Comparison of ENCODE assay signal across 17 cellular contexts in the genomic region with DNA sequence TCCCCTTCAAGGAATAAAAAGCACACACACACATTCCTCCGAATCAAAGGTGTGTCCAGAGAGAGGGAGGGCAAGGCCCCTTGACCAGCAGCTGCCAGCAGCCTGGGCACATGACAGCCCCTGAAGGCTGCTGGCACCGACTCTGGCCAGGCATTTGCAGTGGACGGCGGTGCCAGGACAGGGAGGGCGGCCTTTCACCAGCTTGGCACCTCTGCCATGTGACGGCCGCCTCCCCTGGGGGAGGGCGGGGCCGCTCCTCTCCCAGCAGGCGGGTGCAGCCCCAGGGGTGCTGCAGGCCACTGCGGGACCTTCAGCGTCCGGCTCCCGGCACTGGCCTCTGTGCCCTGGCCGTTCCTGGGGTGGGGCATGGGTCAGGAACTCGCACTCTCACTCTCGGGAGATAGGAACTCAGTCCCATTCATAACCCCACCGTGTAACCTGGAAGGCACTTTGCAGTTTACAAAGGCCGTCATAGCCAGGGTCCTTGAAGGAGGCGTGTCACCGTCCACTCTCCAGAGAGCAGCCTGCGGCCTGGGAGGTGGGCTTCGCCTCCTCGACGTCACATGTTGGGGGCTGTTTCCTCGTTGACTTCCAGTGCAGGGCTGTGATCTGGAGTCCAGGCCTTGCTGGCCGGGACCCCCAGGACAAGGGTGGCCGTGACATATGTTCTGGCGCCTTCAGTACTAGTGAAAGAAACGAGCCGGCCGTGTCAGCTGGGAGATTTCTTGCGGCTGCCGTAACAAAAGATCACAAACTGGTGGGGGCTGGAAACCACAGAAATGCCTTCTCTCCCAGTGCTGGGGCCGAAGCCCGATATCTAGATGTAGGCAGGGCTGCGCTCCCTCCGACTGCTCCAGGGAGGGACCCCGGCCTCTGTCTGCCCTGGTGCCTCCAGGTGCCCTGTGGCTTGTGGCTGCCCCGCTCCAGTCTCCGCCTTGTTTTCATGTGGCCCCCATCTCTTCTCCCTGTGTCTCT. TPM values are rescaled to one million over a fixed set of nuclear protein-coding genes. Genes with fewer than 3 reads are reported as not detected.
DNase-seq lines count a peak whose midpoint lies in the region; ATAC-seq and TF ChIP-seq lines count a peak whose summit lies in the region.
"Had no signal": no experiment of that assay in that cellular context is flagged by ENCODE, and none has a peak within 500 bp of the region (broad histone marks: within the 10 kb centered on the region; RNA-seq: fewer than 3 reads in every experiment).

No MANE protein-coding gene starts in this region.

- H3K36me3 ChIP-seq in psoas muscle (ENCODE audit: insufficient read depth in 1 of 2, low read depth in 1 of 2), result no peaks in the 10 kb centered on the region

- no peak overlapping the region for H3K27ac Mint-ChIP-seq in Calu3 (ENCODE audit: unreplicated experiment)
- H3K27ac Mint-ChIP-seq in effector memory CD8-positive, alpha-beta T cell, result no peak overlapping the region
- H3K27ac Mint-ChIP-seq: activated naive CD4-positive, alpha-beta T cell treated with anti-CD3 and anti-CD28 coated beads for 36 hours had no signal

- no peaks in the 10 kb centered on the region for H3K27me3 ChIP-seq in psoas muscle (ENCODE audit: insufficient read depth in 3 of 3, low read length in 2 of 3)

- no peaks in the 10 kb centered on the region for H3K9me3 Mint-ChIP-seq in Calu3 (ENCODE audit: low read depth, unreplicated experiment)
- peaks cover 0 to under 1% of the 10 kb centered on the region in 2 donors for H3K9me3 Mint-ChIP-seq in effector memory CD8-positive, alpha-beta T cell
- H3K9me3 Mint-ChIP-seq: central memory CD8-positive, alpha-beta T cell had no signal

- in situ Hi-C loops in astrocyte of the cerebellum (cut with HindIII; ENCODE audit: low sequenced_read_pairs), result no loop called here

- WGBS in psoas muscle, 3 donors, result 45 to 57% (median 46%) methylated on average over 39 to 41 of the region's 41 CpGs

- TF ChIP-seq CTCF in Calu3 (IDR thresholded peaks at IDR 0.05; ENCODE audit: unreplicated experiment) (no peak), astrocyte of the cerebellum (IDR thresholded peaks at IDR 0.05; ENCODE audit: low read depth, low read length, missing control alignments) (no peak), psoas muscle (IDR thresholded peaks at IDR 0.05) (no peak)

- H3K27me3 Mint-ChIP-seq in Calu3 (ENCODE audit: unreplicated experiment), result peaks cover 9% of the 10 kb centered on the region
- H3K27me3 Mint-ChIP-seq in effector memory CD8-positive, alpha-beta T cell, result peaks cover 13 to 26% of the 10 kb centered on the region in 2 donors

- H3K4me3 ChIP-seq in astrocyte of the cerebellum (ENCODE audit: low read depth, low read length) (no peak overlapping the region), psoas muscle (peak overlapping the region; percentile 19)

- DNase-seq in Calu3 (peak; percentile 67), astrocyte of the cerebellum (ENCODE audit: low read depth) (peak; percentile 15), left colon (peak in 1 of 2 donors; percentile 41), psoas muscle (peak in 1 of 2 donors; percentile 59)
- no peak for DNase-seq in effector memory CD8-positive, alpha-beta T cell
- DNase-seq: activated naive CD4-positive, alpha-beta T cell treated with anti-CD3 and anti-CD28 coated beads for 36 hours; DND-41; Kasumi-1; NCI-H187 treated with DMSO at 0.1 percent for 48 hours; NCI-H748 treated with DMSO at 0.1 percent for 48 hours; occipital lobe; SHP77; stimulated activated CD4-positive, alpha-beta T cell treated with anti-CD3 and anti-CD28 coated beads, Interleukin-1b, Interleukin-23, amount 100 ng/mL, for 48 hours had no signal

- H3K4me1 Mint-ChIP-seq in Calu3 (ENCODE audit: low read depth, unreplicated experiment), result peaks cover 17% of the 10 kb centered on the region
- H3K4me1 Mint-ChIP-seq in effector memory CD8-positive, alpha-beta T cell (ENCODE audit: low read depth in 2 of 2), result no peaks in the 10 kb centered on the region
- H3K4me1 Mint-ChIP-seq: central memory CD8-positive, alpha-beta T cell had no signal

- intact Hi-C loops in Calu3 (cut with micrococcal nuclease; ENCODE audit: unreplicated experiment), result no loop called here
- intact Hi-C loops in left colon (cut with DNase I, micrococcal nuclease), result no loop called here
- intact Hi-C loops in psoas muscle (cut with DNase I), result no loop called here

- no peak overlapping the region for H3K27ac ChIP-seq in psoas muscle

- peaks cover 11% of the 10 kb centered on the region for H3K36me3 Mint-ChIP-seq in Calu3 (ENCODE audit: insufficient read depth, unreplicated experiment)
- peaks cover 4% of the 10 kb centered on the region for H3K36me3 Mint-ChIP-seq in effector memory CD8-positive, alpha-beta T cell (ENCODE audit: insufficient read depth)

- H3K4me3 Mint-ChIP-seq in Calu3 (ENCODE audit: low read depth, unreplicated experiment), result no peak overlapping the region
- H3K4me3 Mint-ChIP-seq in effector memory CD8-positive, alpha-beta T cell, result no peak overlapping the region
- H3K4me3 Mint-ChIP-seq: activated naive CD4-positive, alpha-beta T cell treated with anti-CD3 and anti-CD28 coated beads for 36 hours; central memory CD8-positive, alpha-beta T cell had no signal

- BruUV-seq in Calu3 (replicated peaks; lab: Mats Ljungman, UMichigan), result no TSS peak

- H3K4me1 ChIP-seq in psoas muscle, result peaks cover 7% of the 10 kb centered on the region

- H3K9me3 ChIP-seq in psoas muscle, result no peaks in the 10 kb centered on the region

- peak; percentile 92 for ATAC-seq in left colon
- peak; percentile 78 to 95 (median 82) for ATAC-seq in psoas muscle
- no peak for ATAC-seq in GM21786 (IDR thresholded peaks at IDR 0.05; ENCODE audit: unreplicated experiment)
- ATAC-seq in effector memory CD8-positive, alpha-beta T cell (replicated peaks), result no peak
- ATAC-seq in HG02678 (IDR thresholded peaks at IDR 0.05; ENCODE audit: unreplicated experiment), result no peak
- no peak for ATAC-seq in GM21447 (IDR thresholded peaks at IDR 0.05; ENCODE audit: unreplicated experiment)

- CTCF ChIA-PET in Calu3 (lab: Charles Lee), result interaction anchor here (0.6 to 1.0 kb wide), 4 partner anchors 7 to 528 kb away, joined by 3 to 4 read pairs (median 3); no protein-coding TSS in a partner anchor

RNA-seq across cellular contexts. Expression of a gene that starts 39.9 kb away (rescaled TPM):
- total RNA-seq in Calu3 (2022) (0.33 TPM in 1 of 2 replicates, not detected in the other), left colon (under 1 TPM; 0.22 to 0.70 TPM), psoas muscle (under 1 TPM in 3 of 4 donors, not detected in 1; 0.08 to 0.54 (median 0.34) TPM)
- polyA plus RNA-seq in psoas muscle, result under 1 TPM; 0.03 to 0.12 (median 0.05) TPM

Comparison
In these comparisons a context has a peak if more than half of its experiments do, and no peak if none do; other contexts are left out.
1. DNase-seq: peak in Calu3 (single experiment) and astrocyte of the cerebellum (single experiment); none in effector memory CD8-positive, alpha-beta T cell (0 of 3).
2. ATAC-seq: peak in left colon (single experiment) and psoas muscle (4 of 4); none in GM21786 (single experiment), effector memory CD8-positive, alpha-beta T cell (single experiment), HG02678 (single experiment) and GM21447 (single experiment).